1 cellular context compared by ENCODE assay signal in the genomic region with DNA sequence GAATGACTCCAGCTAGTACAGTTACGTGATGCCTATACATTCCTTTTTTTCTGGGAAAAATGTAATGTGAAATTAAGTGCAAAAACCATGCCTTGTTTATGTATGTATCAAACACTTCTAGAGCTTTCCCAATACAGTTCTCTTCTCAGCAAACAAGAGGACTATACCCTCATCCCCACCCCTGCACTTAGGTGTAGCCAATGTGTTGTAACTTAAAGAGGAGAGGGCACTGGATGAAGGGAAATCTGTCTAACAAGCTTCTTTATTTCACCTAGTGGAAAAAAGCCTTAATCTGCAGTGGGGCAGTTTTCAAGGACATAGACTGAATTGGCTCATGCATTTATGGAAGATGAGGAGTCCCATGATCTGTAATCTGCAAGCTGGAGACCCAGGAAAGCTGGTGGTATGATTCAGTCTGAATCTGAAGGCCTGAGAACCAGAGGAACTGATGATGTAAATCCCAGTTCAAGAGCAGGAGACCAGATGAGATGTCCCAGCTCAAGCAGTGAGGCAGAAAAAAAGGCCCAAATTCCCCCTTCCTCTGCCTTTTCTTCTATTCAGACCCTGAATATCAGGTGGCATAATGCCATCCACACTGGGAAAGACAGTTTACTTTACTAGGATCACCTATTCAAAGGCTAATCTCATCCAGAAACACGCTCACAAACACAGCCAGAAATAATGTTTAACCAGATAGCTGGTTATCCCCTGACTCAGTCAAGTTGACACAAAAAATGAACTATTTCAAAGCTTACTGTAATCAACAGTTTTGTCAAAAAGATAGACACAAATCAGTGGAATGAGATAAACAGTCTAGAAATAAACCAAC.
TF ChIP-seq lines count a peak whose summit lies in the region.

No MANE protein-coding gene starts in this region.

TF ChIP-seq in HepG2, 621 proteins besides CTCF, POLR2A, EP300 and RAD21 (continued from another document and continues in another):
- TF ChIP-seq, protein P1, sequence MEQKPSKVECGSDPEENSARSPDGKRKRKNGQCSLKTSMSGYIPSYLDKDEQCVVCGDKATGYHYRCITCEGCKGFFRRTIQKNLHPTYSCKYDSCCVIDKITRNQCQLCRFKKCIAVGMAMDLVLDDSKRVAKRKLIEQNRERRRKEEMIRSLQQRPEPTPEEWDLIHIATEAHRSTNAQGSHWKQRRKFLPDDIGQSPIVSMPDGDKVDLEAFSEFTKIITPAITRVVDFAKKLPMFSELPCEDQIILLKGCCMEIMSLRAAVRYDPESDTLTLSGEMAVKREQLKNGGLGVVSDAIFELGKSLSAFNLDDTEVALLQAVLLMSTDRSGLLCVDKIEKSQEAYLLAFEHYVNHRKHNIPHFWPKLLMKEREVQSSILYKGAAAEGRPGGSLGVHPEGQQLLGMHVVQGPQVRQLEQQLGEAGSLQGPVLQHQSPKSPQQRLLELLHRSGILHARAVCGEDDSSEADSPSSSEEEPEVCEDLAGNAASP (CRISPR knock-in tag; IDR thresholded peaks at IDR 0.05; ENCODE audit: borderline replicate concordance): 0 out of 2 replicates have a peak, but pooled peaks have one; percentile 30
- TF ChIP-seq HNF4A (CRISPR knock-in tag; IDR thresholded peaks at IDR 0.05) (peak; percentile 30; the same call in 1 of the 2 replicates), PHF21A (CRISPR knock-in tag; IDR thresholded peaks at IDR 0.05) (peak; percentile 48; the same call in 1 of the 2 replicates), ZNF619 (CRISPR knock-in tag; IDR thresholded peaks at IDR 0.05) (no peak), FOXA1 (IDR thresholded peaks at IDR 0.05) (no peak), FOXA1 (CRISPR knock-in tag; IDR thresholded peaks at IDR 0.05) (peak; percentile 64), MYC (CRISPR knock-in tag; IDR thresholded peaks at IDR 0.05; ENCODE audit: borderline replicate concordance) (no peak), ZNF547 (CRISPR knock-in tag; IDR thresholded peaks at IDR 0.05) (no peak), POLR2G (IDR thresholded peaks at IDR 0.05; ENCODE audit: low read depth, low read length) (peak; percentile 43; the same call in 1 of the 2 replicates), ZSCAN9 (CRISPR knock-in tag; IDR thresholded peaks at IDR 0.05; ENCODE audit: borderline replicate concordance) (0 out of 2 replicates have a peak, but pooled peaks have one; percentile 79), TBX2 (CRISPR knock-in tag; IDR thresholded peaks at IDR 0.05; ENCODE audit: borderline replicate concordance) (peak; percentile 83), SPEN (CRISPR knock-in tag; IDR thresholded peaks at IDR 0.05; ENCODE audit: low read depth) (0 out of 2 replicates have a peak, but pooled peaks have one; percentile 28), ARNT2 (CRISPR knock-in tag; IDR thresholded peaks at IDR 0.05; ENCODE audit: low read depth) (0 out of 2 replicates have a peak, but pooled peaks have one; percentile 40), MED1 (CRISPR knock-in tag; IDR thresholded peaks at IDR 0.05) (peak; percentile 95), YY1 (IDR thresholded peaks at IDR 0.05; ENCODE audit: insufficient read depth, insufficient replicate concordance, low read depth, low read length) (no peak), HDAC1 (CRISPR knock-in tag; IDR thresholded peaks at IDR 0.05) (0 out of 2 replicates have a peak, but pooled peaks have one; percentile 34), MIXL1 (CRISPR knock-in tag; IDR thresholded peaks at IDR 0.05) (peak; percentile 80), ZNF460 (CRISPR knock-in tag; IDR thresholded peaks at IDR 0.05; ENCODE audit: borderline replicate concordance) (no peak), SIX4 (CRISPR knock-in tag; IDR thresholded peaks at IDR 0.05) (peak; percentile 31; the same call in 1 of the 2 replicates), HNRNPK (IDR thresholded peaks at IDR 0.05; ENCODE audit: low read depth, low read length, poor library complexity, severe bottlenecking) (no peak), ZNF530 (CRISPR knock-in tag; IDR thresholded peaks at IDR 0.05; ENCODE audit: low read depth) (no peak), ZNF138 (CRISPR knock-in tag; IDR thresholded peaks at IDR 0.05; ENCODE audit: low read depth) (no peak), BHLHE40 (IDR thresholded peaks at IDR 0.05; ENCODE audit: low read length) (no peak), SALL1 (CRISPR knock-in tag; IDR thresholded peaks at IDR 0.05) (peak; percentile 55; the same call in 1 of the 2 replicates), POLR2AphosphoS2 (IDR thresholded peaks at IDR 0.05; ENCODE audit: low read depth, low read length) (no peak), JUN (CRISPR knock-in tag; IDR thresholded peaks at IDR 0.05) (0 out of 2 replicates have a peak, but pooled peaks have one; percentile 23), SOX5 (CRISPR knock-in tag; IDR thresholded peaks at IDR 0.05; ENCODE audit: borderline replicate concordance) (peak; percentile 76; the same call in 1 of the 2 replicates), ZNF644 (CRISPR knock-in tag; IDR thresholded peaks at IDR 0.05; ENCODE audit: low read depth) (peak; percentile 23; the same call in 1 of the 2 replicates), ZMAT3 (CRISPR knock-in tag; conservative IDR thresholded peaks at IDR 0.05) (peak; percentile 40; the same call in 1 of the 2 replicates), SNAPC2 (CRISPR knock-in tag; IDR thresholded peaks at IDR 0.05) (no peak), TCF7 (IDR thresholded peaks at IDR 0.05; ENCODE audit: low read depth) (peak; percentile 56; the same call in 1 of the 2 replicates), ATF1 (CRISPR knock-in tag; IDR thresholded peaks at IDR 0.05) (peak; percentile 53; the same call in 1 of the 2 replicates), MAZ (IDR thresholded peaks at IDR 0.05; ENCODE audit: borderline replicate concordance, low read depth, low read length) (no peak), MAZ (CRISPR knock-in tag; IDR thresholded peaks at IDR 0.05; ENCODE audit: low read depth) (peak; percentile 54; the same call in 1 of the 2 replicates), GATAD2A (CRISPR knock-in tag; IDR thresholded peaks at IDR 0.05) (peak; percentile 82), ZNF3 (CRISPR knock-in tag; IDR thresholded peaks at IDR 0.05) (no peak; the same call in 1 of the 2 replicates)
- TF ChIP-seq, protein P2, sequence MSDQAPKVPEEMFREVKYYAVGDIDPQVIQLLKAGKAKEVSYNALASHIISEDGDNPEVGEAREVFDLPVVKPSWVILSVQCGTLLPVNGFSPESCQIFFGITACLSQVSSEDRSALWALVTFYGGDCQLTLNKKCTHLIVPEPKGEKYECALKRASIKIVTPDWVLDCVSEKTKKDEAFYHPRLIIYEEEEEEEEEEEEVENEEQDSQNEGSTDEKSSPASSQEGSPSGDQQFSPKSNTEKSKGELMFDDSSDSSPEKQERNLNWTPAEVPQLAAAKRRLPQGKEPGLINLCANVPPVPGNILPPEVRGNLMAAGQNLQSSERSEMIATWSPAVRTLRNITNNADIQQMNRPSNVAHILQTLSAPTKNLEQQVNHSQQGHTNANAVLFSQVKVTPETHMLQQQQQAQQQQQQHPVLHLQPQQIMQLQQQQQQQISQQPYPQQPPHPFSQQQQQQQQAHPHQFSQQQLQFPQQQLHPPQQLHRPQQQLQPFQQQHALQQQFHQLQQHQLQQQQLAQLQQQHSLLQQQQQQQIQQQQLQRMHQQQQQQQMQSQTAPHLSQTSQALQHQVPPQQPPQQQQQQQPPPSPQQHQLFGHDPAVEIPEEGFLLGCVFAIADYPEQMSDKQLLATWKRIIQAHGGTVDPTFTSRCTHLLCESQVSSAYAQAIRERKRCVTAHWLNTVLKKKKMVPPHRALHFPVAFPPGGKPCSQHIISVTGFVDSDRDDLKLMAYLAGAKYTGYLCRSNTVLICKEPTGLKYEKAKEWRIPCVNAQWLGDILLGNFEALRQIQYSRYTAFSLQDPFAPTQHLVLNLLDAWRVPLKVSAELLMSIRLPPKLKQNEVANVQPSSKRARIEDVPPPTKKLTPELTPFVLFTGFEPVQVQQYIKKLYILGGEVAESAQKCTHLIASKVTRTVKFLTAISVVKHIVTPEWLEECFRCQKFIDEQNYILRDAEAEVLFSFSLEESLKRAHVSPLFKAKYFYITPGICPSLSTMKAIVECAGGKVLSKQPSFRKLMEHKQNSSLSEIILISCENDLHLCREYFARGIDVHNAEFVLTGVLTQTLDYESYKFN (CRISPR knock-in tag; conservative IDR thresholded peaks at IDR 0.05): peak; percentile 88
- TF ChIP-seq, protein P3, sequence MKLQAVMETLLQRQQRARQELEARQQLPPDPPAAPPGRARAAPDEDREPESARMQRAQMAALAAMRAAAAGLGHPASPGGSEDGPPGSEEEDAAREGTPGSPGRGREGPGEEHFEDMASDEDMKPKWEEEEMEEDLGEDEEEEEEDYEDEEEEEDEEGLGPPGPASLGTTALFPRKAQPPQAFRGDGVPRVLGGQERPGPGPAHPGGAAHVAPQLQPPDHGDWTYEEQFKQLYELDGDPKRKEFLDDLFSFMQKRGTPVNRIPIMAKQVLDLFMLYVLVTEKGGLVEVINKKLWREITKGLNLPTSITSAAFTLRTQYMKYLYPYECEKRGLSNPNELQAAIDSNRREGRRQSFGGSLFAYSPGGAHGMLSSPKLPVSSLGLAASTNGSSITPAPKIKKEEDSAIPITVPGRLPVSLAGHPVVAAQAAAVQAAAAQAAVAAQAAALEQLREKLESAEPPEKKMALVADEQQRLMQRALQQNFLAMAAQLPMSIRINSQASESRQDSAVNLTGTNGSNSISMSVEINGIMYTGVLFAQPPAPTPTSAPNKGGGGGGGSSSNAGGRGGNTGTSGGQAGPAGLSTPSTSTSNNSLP (IDR thresholded peaks at IDR 0.05; ENCODE audit: low read depth, low read length): peak; percentile 47; the same call in 1 of the 2 replicates
- TF ChIP-seq, protein P4, sequence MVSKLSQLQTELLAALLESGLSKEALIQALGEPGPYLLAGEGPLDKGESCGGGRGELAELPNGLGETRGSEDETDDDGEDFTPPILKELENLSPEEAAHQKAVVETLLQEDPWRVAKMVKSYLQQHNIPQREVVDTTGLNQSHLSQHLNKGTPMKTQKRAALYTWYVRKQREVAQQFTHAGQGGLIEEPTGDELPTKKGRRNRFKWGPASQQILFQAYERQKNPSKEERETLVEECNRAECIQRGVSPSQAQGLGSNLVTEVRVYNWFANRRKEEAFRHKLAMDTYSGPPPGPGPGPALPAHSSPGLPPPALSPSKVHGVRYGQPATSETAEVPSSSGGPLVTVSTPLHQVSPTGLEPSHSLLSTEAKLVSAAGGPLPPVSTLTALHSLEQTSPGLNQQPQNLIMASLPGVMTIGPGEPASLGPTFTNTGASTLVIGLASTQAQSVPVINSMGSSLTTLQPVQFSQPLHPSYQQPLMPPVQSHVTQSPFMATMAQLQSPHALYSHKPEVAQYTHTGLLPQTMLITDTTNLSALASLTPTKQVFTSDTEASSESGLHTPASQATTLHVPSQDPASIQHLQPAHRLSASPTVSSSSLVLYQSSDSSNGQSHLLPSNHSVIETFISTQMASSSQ (IDR thresholded peaks at IDR 0.05; ENCODE audit: low read depth): peak; percentile 87
- TF ChIP-seq, protein P4 (CRISPR knock-in tag; IDR thresholded peaks at IDR 0.05; ENCODE audit: borderline replicate concordance): peak; percentile 90; the same call in 1 of the 2 replicates
- TF ChIP-seq, protein P5, sequence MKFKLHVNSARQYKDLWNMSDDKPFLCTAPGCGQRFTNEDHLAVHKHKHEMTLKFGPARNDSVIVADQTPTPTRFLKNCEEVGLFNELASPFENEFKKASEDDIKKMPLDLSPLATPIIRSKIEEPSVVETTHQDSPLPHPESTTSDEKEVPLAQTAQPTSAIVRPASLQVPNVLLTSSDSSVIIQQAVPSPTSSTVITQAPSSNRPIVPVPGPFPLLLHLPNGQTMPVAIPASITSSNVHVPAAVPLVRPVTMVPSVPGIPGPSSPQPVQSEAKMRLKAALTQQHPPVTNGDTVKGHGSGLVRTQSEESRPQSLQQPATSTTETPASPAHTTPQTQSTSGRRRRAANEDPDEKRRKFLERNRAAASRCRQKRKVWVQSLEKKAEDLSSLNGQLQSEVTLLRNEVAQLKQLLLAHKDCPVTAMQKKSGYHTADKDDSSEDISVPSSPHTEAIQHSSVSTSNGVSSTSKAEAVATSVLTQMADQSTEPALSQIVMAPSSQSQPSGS (CRISPR knock-in tag; IDR thresholded peaks at IDR 0.05): peak; percentile 41; the same call in 1 of the 2 replicates
- TF ChIP-seq, protein P6, sequence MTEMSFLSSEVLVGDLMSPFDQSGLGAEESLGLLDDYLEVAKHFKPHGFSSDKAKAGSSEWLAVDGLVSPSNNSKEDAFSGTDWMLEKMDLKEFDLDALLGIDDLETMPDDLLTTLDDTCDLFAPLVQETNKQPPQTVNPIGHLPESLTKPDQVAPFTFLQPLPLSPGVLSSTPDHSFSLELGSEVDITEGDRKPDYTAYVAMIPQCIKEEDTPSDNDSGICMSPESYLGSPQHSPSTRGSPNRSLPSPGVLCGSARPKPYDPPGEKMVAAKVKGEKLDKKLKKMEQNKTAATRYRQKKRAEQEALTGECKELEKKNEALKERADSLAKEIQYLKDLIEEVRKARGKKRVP (CRISPR knock-in tag; IDR thresholded peaks at IDR 0.05): peak in 1 of 2 experiments; percentile 89; a peak in 2 of 4 replicates
- TF ChIP-seq, protein P7, sequence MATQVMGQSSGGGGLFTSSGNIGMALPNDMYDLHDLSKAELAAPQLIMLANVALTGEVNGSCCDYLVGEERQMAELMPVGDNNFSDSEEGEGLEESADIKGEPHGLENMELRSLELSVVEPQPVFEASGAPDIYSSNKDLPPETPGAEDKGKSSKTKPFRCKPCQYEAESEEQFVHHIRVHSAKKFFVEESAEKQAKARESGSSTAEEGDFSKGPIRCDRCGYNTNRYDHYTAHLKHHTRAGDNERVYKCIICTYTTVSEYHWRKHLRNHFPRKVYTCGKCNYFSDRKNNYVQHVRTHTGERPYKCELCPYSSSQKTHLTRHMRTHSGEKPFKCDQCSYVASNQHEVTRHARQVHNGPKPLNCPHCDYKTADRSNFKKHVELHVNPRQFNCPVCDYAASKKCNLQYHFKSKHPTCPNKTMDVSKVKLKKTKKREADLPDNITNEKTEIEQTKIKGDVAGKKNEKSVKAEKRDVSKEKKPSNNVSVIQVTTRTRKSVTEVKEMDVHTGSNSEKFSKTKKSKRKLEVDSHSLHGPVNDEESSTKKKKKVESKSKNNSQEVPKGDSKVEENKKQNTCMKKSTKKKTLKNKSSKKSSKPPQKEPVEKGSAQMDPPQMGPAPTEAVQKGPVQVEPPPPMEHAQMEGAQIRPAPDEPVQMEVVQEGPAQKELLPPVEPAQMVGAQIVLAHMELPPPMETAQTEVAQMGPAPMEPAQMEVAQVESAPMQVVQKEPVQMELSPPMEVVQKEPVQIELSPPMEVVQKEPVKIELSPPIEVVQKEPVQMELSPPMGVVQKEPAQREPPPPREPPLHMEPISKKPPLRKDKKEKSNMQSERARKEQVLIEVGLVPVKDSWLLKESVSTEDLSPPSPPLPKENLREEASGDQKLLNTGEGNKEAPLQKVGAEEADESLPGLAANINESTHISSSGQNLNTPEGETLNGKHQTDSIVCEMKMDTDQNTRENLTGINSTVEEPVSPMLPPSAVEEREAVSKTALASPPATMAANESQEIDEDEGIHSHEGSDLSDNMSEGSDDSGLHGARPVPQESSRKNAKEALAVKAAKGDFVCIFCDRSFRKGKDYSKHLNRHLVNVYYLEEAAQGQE (IDR thresholded peaks at IDR 0.05; ENCODE audit: borderline replicate concordance in 1 of 2, low read depth in 1 of 2, low read length in 2 of 2): peak in 1 of 2 experiments; percentile 39; a peak in 1 of 4 replicates
